In the genomic region with DNA sequence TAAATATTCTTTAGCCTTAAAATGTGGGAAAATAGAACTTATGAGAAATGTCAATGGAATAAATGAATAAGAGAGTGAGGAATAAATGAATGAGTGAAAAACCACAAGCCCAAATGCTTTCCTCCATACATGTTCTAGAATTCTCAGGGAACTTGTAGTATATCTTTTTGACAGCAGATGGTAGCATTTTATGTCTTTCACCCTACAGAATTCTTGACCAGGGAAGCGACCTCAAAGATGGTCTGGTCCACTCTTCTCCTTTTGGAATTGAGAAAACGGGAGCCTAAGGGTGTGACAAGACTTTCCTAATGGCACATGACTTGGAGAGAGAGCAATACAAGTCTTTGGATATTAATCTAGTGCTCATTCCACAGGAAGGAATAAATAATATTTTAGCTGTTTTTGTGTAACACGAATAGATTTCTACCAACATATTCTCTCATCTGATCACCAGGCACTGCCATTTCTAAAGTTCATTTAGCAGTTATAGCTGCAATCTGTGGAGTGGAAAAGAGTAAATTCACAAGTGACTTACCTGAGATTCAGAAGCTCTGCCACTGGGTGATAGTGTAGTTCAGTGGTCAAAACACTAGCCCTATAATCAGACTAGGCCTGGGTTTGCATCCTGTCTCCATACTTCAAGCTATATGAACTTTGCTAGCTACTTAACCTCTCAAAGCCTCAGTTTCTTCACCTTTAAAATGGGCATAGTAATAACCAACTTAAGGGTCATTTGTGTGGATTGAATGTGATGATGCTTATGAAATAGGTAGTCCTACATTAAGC, we compare ENCODE assay signal across 1 cellular context.
TF ChIP-seq lines count a peak whose summit lies in the region.

No MANE protein-coding gene starts in this region.

TF ChIP-seq in HEK293, 187 proteins besides CTCF, POLR2A, EP300 and RAD21:
- TF ChIP-seq, protein P1, sequence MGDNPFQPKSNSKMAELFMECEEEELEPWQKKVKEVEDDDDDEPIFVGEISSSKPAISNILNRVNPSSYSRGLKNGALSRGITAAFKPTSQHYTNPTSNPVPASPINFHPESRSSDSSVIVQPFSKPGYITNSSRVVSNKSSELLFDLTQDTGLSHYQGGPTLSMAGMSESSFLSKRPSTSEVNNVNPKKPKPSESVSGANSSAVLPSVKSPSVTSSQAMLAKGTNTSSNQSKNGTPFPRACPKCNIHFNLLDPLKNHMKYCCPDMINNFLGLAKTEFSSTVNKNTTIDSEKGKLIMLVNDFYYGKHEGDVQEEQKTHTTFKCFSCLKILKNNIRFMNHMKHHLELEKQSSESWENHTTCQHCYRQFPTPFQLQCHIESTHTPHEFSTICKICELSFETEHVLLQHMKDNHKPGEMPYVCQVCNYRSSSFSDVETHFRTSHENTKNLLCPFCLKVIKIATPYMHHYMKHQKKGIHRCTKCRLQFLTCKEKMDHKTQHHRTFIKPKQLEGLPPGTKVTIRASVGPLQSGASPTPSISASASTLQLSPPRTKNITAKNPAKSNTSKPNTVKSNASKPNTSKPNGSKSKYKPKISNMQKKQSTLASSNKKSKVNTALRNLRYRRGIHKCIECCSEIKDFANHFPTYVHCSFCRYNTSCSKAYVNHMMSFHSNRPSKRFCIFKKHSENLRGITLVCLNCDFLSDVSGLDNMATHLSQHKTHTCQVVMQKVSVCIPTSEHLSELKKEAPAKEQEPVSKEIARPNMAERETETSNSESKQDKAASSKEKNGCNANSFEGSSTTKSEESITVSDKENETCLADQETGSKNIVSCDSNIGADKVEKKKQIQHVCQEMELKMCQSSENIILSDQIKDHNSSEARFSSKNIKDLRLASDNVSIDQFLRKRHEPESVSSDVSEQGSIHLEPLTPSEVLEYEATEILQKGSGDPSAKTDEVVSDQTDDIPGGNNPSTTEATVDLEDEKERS (tag by site-specific recombination; IDR thresholded peaks at IDR 0.05) = no peak
- TF ChIP-seq ZBTB1 (tag by site-specific recombination; IDR thresholded peaks at IDR 0.05) (no peak), ZNF335 (tag by site-specific recombination; conservative IDR thresholded peaks at IDR 0.05) (0 out of 2 replicates have a peak, but pooled peaks have one; percentile 20), ZNF184 (tag by site-specific recombination; IDR thresholded peaks at IDR 0.05) (no peak), ZNF677 (tag by site-specific recombination; IDR thresholded peaks at IDR 0.05) (no peak), ZNF654 (tag by site-specific recombination; IDR thresholded peaks at IDR 0.05; ENCODE audit: low read depth) (peak; percentile 63), ZNF175 (tag by site-specific recombination; IDR thresholded peaks at IDR 0.05) (no peak), ZFP41 (tag by site-specific recombination; IDR thresholded peaks at IDR 0.05; ENCODE audit: borderline replicate concordance) (no peak), PRDM10 (tag by site-specific recombination; IDR thresholded peaks at IDR 0.05) (peak; percentile 66)
